Comparison of ENCODE assay signal across 1 cellular context in the genomic region with DNA sequence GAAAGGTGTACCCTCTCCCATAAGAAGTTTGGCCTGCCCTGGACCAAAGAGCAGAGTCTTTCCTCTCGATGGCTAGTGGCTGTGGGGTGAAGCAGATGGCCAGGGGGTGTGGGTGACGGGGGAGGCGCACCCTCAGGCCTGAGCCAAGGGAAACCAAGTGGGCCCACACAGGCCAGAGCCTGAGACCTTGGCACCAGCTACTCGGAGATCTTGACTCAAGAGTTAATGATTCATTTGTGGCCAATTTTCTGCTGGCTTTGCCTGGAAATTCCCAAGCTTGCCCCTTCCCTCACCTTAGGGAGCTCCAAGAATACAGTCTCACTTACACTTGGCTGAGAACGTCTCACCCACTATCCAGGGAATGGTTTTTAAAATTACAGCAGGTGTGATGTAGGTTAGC.
TF ChIP-seq lines count a peak whose summit lies in the region.

No MANE protein-coding gene starts in this region.

TF ChIP-seq in H1, 55 proteins besides CTCF, POLR2A, EP300 and RAD21:
- TF ChIP-seq ZNF274 (IDR thresholded peaks at IDR 0.05; ENCODE audit: borderline replicate concordance, extremely low read depth, low read length), result no peak
- TF ChIP-seq GTF2F1 (IDR thresholded peaks at IDR 0.05; ENCODE audit: borderline replicate concordance, low read depth, low read length), result no peak
- TF ChIP-seq CHD1 (IDR thresholded peaks at IDR 0.05; ENCODE audit: low read depth, low read length), result no peak
- TF ChIP-seq SP2 (IDR thresholded peaks at IDR 0.05; ENCODE audit: low read length), result no peak
- TF ChIP-seq SP1 (IDR thresholded peaks at IDR 0.05; ENCODE audit: low read depth, low read length), result no peak
- no peak for TF ChIP-seq SUZ12 (IDR thresholded peaks at IDR 0.05; ENCODE audit: low read length)
- no peak for TF ChIP-seq HDAC2 (IDR thresholded peaks at IDR 0.05; ENCODE audit: borderline replicate concordance in 1 of 2, low read depth in 2 of 2, low read length in 2 of 2)
- TF ChIP-seq RFX5 (IDR thresholded peaks at IDR 0.05; ENCODE audit: borderline replicate concordance, low read depth, low read length), result no peak
- TF ChIP-seq TAF1 (IDR thresholded peaks at IDR 0.05; ENCODE audit: low read depth, low read length), result no peak
- no peak for TF ChIP-seq TBP (IDR thresholded peaks at IDR 0.05; ENCODE audit: low read depth, low read length)
- TF ChIP-seq FOSL1 (IDR thresholded peaks at IDR 0.05; ENCODE audit: insufficient read depth, low read depth, low read length), result no peak
TF ChIP-seq in H1: peak in this region for 0.
